10 cellular contexts compared by ENCODE assay signal in the genomic region with DNA sequence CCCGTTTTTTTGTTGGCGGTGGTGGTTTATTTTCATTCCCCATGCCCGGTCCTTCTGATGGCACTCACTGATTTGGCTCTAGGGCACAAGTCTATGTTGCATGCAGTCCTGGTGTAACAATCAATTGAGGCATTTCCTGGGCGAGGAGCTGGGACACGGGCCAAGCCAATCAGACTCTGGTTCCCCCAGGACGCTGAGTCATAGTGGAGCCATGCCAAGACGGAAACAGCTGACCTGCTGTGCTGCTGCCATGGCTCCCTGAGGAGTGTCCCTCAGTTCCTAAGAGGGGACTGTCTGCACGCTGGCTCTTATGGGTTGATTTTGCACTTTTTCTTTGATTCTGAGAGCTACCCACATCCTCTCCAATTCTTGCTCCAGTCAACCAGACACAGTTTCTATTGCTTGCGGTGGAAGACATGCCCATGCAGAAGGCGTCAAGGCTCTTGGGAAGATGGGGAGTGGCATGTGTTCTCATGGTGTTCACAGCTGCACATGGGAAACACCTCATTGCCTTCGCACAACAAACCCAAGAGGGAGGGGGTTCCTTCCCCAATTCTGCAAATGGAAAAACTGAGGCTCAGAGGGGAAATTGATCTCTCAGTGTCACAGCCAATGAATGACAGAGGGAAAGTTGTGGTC. TPM values are rescaled to one million over a fixed set of nuclear protein-coding genes. Genes with fewer than 3 reads are reported as not detected.
DNase-seq lines count a peak whose midpoint lies in the region; ATAC-seq and TF ChIP-seq lines count a peak whose summit lies in the region.
"Had no signal": no experiment of that assay in that cellular context is flagged by ENCODE, and none has a peak within 500 bp of the region (broad histone marks: within the 10 kb centered on the region; RNA-seq: fewer than 3 reads in every experiment).

No MANE protein-coding gene starts in this region.

- peaks cover 0 to 13% (median under 1%) of the 10 kb centered on the region in 4 donors for H3K27me3 ChIP-seq in upper lobe of left lung

- peak in 1 of 4 donors; percentile 19 for TF ChIP-seq EP300 in upper lobe of left lung (IDR thresholded peaks at IDR 0.05)

- intact Hi-C loops in left ventricle myocardium superior (cut with micrococcal nuclease), result no loop called here

- WGBS in upper lobe of left lung, 2 donors, result 53 to 66% methylated on average over 8 to 11 of the region's 11 CpGs

- no peaks in the 10 kb centered on the region for H3K36me3 ChIP-seq in upper lobe of left lung

- POLR2A ChIA-PET in AG04449 (lab: Yijun Ruan, JAX), result interaction anchor here (0.9 to 1.4 kb wide), 2 partner anchors 57 to 58 kb away, joined by 5 read pairs; no protein-coding TSS in a partner anchor

- ATAC-seq in left ventricle myocardium superior (peak; percentile 57), upper lobe of left lung (ENCODE audit: low FRiP score in 2 of 2) (peak; percentile 4 to 59), GM18520 (IDR thresholded peaks at IDR 0.05; ENCODE audit: unreplicated experiment) (no peak), GM19395 (IDR thresholded peaks at IDR 0.05; ENCODE audit: unreplicated experiment) (no peak)

- H3K27ac ChIP-seq in upper lobe of left lung, result no peak overlapping the region
- H3K27ac ChIP-seq: VCaP had no signal

- no peak for TF ChIP-seq CTCF in AG04449 (IDR thresholded peaks at IDR 0.05; ENCODE audit: insufficient read depth, low read length, missing control alignments)
- no peak for TF ChIP-seq CTCF in upper lobe of left lung (IDR thresholded peaks at IDR 0.05)

- H3K4me3 ChIP-seq in AG04449 (ENCODE audit: low read depth, low read length) (no peak overlapping the region), upper lobe of left lung (no peak overlapping the region)

- no peaks in the 10 kb centered on the region for H3K9me3 ChIP-seq in upper lobe of left lung

- no peak for TF ChIP-seq POLR2A in upper lobe of left lung (IDR thresholded peaks at IDR 0.05)

- peak; percentile 85 for DNase-seq in AG04449 (ENCODE audit: low read depth, low spot score)
- peak; percentile 96 for DNase-seq in LoVo (ENCODE audit: low spot score)
- peak; percentile 86 for DNase-seq in T1000 (lab: John Stamatoyannopoulos, UW)
- DNase-seq in left ventricle myocardium superior, result peak; percentile 82
- DNase-seq in upper lobe of left lung, result peak in 1 of 2 donors; percentile 82
- no peak for DNase-seq in activated T-cell treated with anti-CD3 and anti-CD28 coated beads, Interleukin-2, amount 50 U/mL, for 1 hour
- DNase-seq: naive B cell had no signal

- CTCF ChIA-PET in AG04449 (lab: Yijun Ruan, JAX), result interaction anchor here (1.4 to 8.6 kb wide), 3 partner anchors 10 to 180 kb away, joined by 3 to 76 read pairs (median 9); no protein-coding TSS in a partner anchor

- peaks cover 9 to 20% (median 18%) of the 10 kb centered on the region in 4 donors for H3K4me1 ChIP-seq in upper lobe of left lung

RNA-seq across cellular contexts. Expression of a gene that starts 28.4 kb away (rescaled TPM):
- total RNA-seq in left ventricle myocardium superior (16.6 TPM), upper lobe of left lung (10 to 100 TPM in 1 of 6 donors, 1 to 10 TPM in 5; 2.4 to 11.5 (median 4.7) TPM)

Comparison
In these comparisons a context has a peak if more than half of its experiments do, and no peak if none do; other contexts are left out.
1. ATAC-seq: peak in left ventricle myocardium superior (single experiment) and upper lobe of left lung (2 of 2); none in GM18520 (single experiment) and GM19395 (single experiment).